ENCODE assay signal across 17 cellular contexts in the genomic region with DNA sequence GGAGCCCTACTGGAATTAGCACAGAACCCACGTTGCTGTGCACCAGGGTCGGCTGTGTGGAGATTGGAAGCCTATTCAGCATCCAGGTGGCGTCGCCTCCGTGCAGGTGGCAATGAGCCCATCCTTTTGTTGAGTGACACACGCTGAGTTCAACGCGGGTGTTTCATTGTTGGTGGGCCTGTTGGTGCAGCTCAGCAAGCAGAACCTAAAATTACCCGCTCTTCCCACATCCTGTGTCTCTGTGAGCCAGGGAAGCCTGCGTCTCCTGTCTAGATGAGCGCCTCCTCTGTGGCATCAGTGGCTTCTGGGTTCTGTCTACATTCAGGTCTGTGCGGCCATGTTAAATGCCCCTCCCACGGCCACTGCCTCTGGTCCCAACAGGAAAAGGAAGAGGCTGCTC. TPM values are rescaled to one million over a fixed set of nuclear protein-coding genes. Genes with fewer than 3 reads are reported as not detected.
DNase-seq lines count a peak whose midpoint lies in the region.
"Had no signal": no experiment of that assay in that cellular context is flagged by ENCODE, and none has a peak within 500 bp of the region (broad histone marks: within the 10 kb centered on the region; RNA-seq: fewer than 3 reads in every experiment).

No MANE protein-coding gene starts in this region.

- 0 out of 20 replicates have a peak overlapping the region, but pooled peaks of 1 of the 10 experiments have one; percentile 2 for H3K4me3 ChIP-seq in BLaER1 treated with 17β-estradiol and CSF1 and Interleukin-3, amounts not matched to agents 10 nM and 100 nM
- H3K4me3 ChIP-seq in H7 (ENCODE audit: insufficient read depth, low read depth, low read length), result no peak overlapping the region
- H3K4me3 ChIP-seq: PC-9, thoracic aorta had no signal

- H3K4me1 ChIP-seq in BLaER1 treated with 17β-estradiol and CSF1 and Interleukin-3, amounts not matched to agents 10 nM and 100 nM, result peaks cover 36 to 66% (median 62%) of the 10 kb centered on the region in 10 experiments

- intact Hi-C loops in head of caudate nucleus (cut with DNase I), result no loop called here

- H4K20me1 ChIP-seq in BLaER1 treated with 17β-estradiol and CSF1 and Interleukin-3, amounts not matched to agents 10 nM and 100 nM, result no peaks in the 10 kb centered on the region

- no peaks in the 10 kb centered on the region for H3K36me3 ChIP-seq in BLaER1 treated with 17β-estradiol and CSF1 and Interleukin-3, amounts not matched to agents 10 nM and 100 nM
- H3K36me3 ChIP-seq in H7 (replicated peaks; ENCODE audit: control insufficient read depth, insufficient read depth, low read length), result no peaks in the 10 kb centered on the region
- H3K36me3 ChIP-seq: thoracic aorta, WERI-Rb-1 had no signal

- H3K27ac ChIP-seq in BLaER1 treated with 17β-estradiol and CSF1 and Interleukin-3, amounts not matched to agents 10 nM and 100 nM, result peak overlapping the region in 5 of 11 experiments; percentile 5 to 32 (median 28); a peak in 6 of 22 replicates
- H3K27ac ChIP-seq: 22Rv1, PC-9, thoracic aorta, WERI-Rb-1 had no signal

- H3K4me2 ChIP-seq in BLaER1 treated with 17β-estradiol and CSF1 and Interleukin-3, amounts not matched to agents 10 nM and 100 nM, result peak overlapping the region; percentile 48 to 86 (median 67)
- H3K4me2 ChIP-seq: PC-9 had no signal

- no peaks in the 10 kb centered on the region for H3K9me3 ChIP-seq in BLaER1 treated with 17β-estradiol and CSF1 and Interleukin-3, amounts not matched to agents 10 nM and 100 nM (replicated peaks in 1 of 11)
- H3K9me3 ChIP-seq: thoracic aorta had no signal

- no peaks in the 10 kb centered on the region for H3K27me3 ChIP-seq in BLaER1 treated with 17β-estradiol and CSF1 and Interleukin-3, amounts not matched to agents 10 nM and 100 nM
- H3K27me3 ChIP-seq in H7 (ENCODE audit: control insufficient read depth, insufficient read depth, low read length), result no peaks in the 10 kb centered on the region

- H3K9ac ChIP-seq in BLaER1 treated with 17β-estradiol and CSF1 and Interleukin-3, amounts not matched to agents 10 nM and 100 nM, result peak overlapping the region in 2 of 11 experiments; percentile 30 to 44; a peak in 6 of 22 replicates

- DNase-seq in NCI-H2081 (lab: John Stamatoyannopoulos, UW) (peak; percentile 47 to 82), NCI-H2081 treated with DMSO at 0.1 percent for 48 hours (lab: John Stamatoyannopoulos, UW) (no peak), NCI-H345 treated with DMSO at 0.1 percent for 48 hours (lab: John Stamatoyannopoulos, UW; ENCODE audit: unreplicated experiment) (peak; percentile 89), head of caudate nucleus (peak in 36 of 42 donors; percentile 18 to 86 (median 54)), H7 (no peak), NOMO-1 treated with dmso at 0.1 percent for 144 hours (lab: John Stamatoyannopoulos, UW; ENCODE audit: unreplicated experiment) (no peak), retina (no peak)
- DNase-seq: activated gamma-delta T cell treated with Interleukin-2 at 50 U/mL for 16 hours, mammary epithelial cell, NCI-H1436, NCI-H446 treated with DMSO at 0.1 percent for 48 hours, PC-9, T-helper 2 cell, WERI-Rb-1 had no signal

RNA-seq across cellular contexts. Expression of gene CD2BP2, which starts 14.5 kb away (rescaled TPM):
- total RNA-seq in H7 (2014; rRNA removed; shearing (Covaris generic)), result 44.2 and 45.2 TPM in 2 replicates

RNA-seq across cellular contexts. Expression of gene TBC1D10B, which starts 29.7 kb away (rescaled TPM):
- total RNA-seq in H7 (2014; rRNA removed; shearing (Covaris generic)), result 35.8 and 38.4 TPM in 2 replicates

RNA-seq across cellular contexts. Expression of gene MYL11, which starts 34.0 kb away (rescaled TPM):
- total RNA-seq in H7 (2014; rRNA removed; shearing (Covaris generic)), result 3.4 TPM in 1 of 2 replicates, not detected in the other
- total RNA-seq: mammary epithelial cell had no signal

RNA-seq across cellular contexts. Expression of gene SEPTIN1, which starts 41.7 kb away (rescaled TPM):
- 0.18 and 0.80 TPM in 2 replicates for total RNA-seq in H7 (2014; rRNA removed; shearing (Covaris generic))

RNA-seq across cellular contexts. Expression of gene ZNF48, which starts 54.6 kb away (rescaled TPM):
- total RNA-seq in H7 (2014; rRNA removed; shearing (Covaris generic)), result 38.8 and 46.3 TPM in 2 replicates

Comparison
In these comparisons a context has a peak if more than half of its experiments do, and no peak if none do; other contexts are left out.
1. DNase-seq: peak in NCI-H2081 (2 of 2), NCI-H345 treated with DMSO at 0.1 percent for 48 hours (single experiment) and head of caudate nucleus (36 of 42); none in NCI-H2081 treated with DMSO at 0.1 percent for 48 hours (single experiment), H7 (single experiment), NOMO-1 treated with dmso at 0.1 percent for 144 hours (single experiment) and retina (single experiment).